Comparison of ENCODE assay signal across 1 cellular context in the genomic region with DNA sequence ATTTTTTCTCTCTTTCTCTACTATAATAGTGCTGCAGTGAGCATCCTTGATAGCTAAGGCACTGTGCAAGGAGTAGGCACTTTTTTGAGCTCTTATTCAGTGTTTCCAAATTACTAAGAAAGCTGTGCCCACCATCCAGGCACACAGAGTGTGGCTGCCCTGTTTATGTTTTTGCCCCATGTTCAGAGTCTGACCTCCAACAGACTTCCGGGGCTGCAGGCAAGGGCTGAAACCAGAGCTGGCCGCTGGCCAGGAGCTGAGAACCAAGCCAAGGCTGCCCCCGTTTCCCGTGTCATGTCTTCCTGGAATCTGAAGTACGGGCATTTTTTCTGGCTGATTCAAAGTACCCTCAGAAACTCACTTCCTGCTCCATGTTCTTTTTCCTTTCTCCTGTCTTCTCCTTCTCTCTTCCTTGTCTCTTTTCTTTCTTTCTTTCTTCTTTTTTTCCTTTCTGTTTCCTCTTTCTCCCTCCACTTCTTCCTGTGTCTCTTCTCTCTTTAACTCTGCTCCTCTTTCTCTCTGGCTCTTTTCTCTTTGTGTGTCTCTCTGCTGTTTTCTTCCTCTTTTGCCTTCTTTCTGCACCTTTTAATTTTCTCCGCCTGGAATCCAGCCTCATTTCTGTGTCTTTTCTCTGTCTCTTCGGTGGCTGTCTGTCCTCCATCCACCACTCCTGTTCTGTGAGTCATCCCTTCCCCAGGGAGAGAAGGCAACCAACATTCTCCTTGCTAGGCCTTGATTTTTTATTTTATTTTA.
TF ChIP-seq lines count a peak whose summit lies in the region.

No MANE protein-coding gene starts in this region.

TF ChIP-seq in H1, 55 proteins besides CTCF, POLR2A, EP300 and RAD21:
- TF ChIP-seq POLR2AphosphoS5 (IDR thresholded peaks at IDR 0.05; ENCODE audit: low read depth, low read length) (no peak), SP1 (IDR thresholded peaks at IDR 0.05; ENCODE audit: low read depth, low read length) (no peak), CBX8 (IDR thresholded peaks at IDR 0.05; ENCODE audit: borderline replicate concordance, low read depth, low read length) (no peak), POU5F1 (IDR thresholded peaks at IDR 0.05; ENCODE audit: low read depth, low read length) (no peak), CBX5 (IDR thresholded peaks at IDR 0.05; ENCODE audit: low read depth, low read length) (no peak), SP2 (IDR thresholded peaks at IDR 0.05; ENCODE audit: low read length) (no peak), CTBP2 (IDR thresholded peaks at IDR 0.05; ENCODE audit: borderline replicate concordance, insufficient read depth, insufficient read length, low read length) (no peak), TEAD4 (IDR thresholded peaks at IDR 0.05; ENCODE audit: low read depth, low read length) (no peak), SP4 (IDR thresholded peaks at IDR 0.05; ENCODE audit: low read length) (no peak), EZH2 (IDR thresholded peaks at IDR 0.05; ENCODE audit: low read depth, low read length, severe bottlenecking) (no peak)
